Comparison of ENCODE assay signal across 26 cellular contexts in the genomic region with DNA sequence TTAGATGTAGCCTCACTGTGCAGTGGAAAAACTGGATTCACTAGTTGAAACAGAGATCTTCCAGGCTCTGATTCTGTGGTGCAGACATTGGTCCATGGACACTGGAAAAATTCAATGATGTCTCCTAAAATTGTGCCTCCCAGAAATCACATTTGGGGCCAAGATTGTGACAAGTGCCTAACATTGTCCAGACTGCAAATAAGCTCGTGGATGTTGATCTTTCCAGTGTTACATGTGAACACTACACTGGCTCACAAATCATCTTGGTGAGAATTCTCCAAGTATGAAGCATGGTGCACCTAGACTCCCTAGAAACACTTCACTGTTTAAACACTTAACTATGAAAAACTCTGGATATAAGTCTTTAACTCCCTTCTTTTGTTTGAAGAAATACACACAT.
"Had no signal": no experiment of that assay in that cellular context is flagged by ENCODE, and none has a peak within 500 bp of the region (broad histone marks: within the 10 kb centered on the region; RNA-seq: fewer than 3 reads in every experiment).

No MANE protein-coding gene starts in this region.

- H3K4me1 ChIP-seq: suprapubic skin, testis, thyroid gland, tibial artery, tibial nerve, transverse colon, upper lobe of left lung, upper lobe of right lung, uterus, vagina had no signal

- ATAC-seq: stimulated activated effector memory CD8-positive, alpha-beta T cell treated with anti-CD3 and anti-CD28 coated beads, Interleukin-12 subunit alpha, Interleukin-12 subunit beta, amount 100 ng/mL, for 72 hours; stimulated activated memory B cell treated with anti-CD40 and anti-IgM and Interleukin-4, amounts not matched to agents 10 μg/mL and 1 μg/mL and 100 μg/mL, for 72 hours; stimulated activated naive B cell treated with anti-CD40 and anti-IgM and Interleukin-4, amounts not matched to agents 10 μg/mL and 1 μg/mL and 100 μg/mL, for 72 hours; stimulated activated naive CD8-positive, alpha-beta T cell treated with anti-CD3 and anti-CD28 coated beads, Interleukin-15, amount 100 ng/mL, for 72 hours; stimulated activated naive CD8-positive, alpha-beta T cell treated with anti-CD3 and anti-CD28 coated beads, Interleukin-15, Interleukin-2, amounts not matched to agents 100 U/mL and 50 U/mL, for 24 hours; upper lobe of right lung had no signal

- H3K27ac ChIP-seq: stomach, suprapubic skin, testis, thoracic aorta, thyroid gland, tibial artery, tibial nerve, transverse colon, upper lobe of left lung, upper lobe of right lung, uterus, vagina had no signal

- H3K36me3 ChIP-seq: stomach, suprapubic skin, thoracic aorta, thyroid gland, tibial artery, tibial nerve, transverse colon, upper lobe of left lung, upper lobe of right lung, uterus, vagina had no signal

- H3K4me3 ChIP-seq: stomach, suprapubic skin, testis, thoracic aorta, thyroid gland, tibial artery, tibial nerve, transverse colon, upper lobe of left lung, upper lobe of right lung, uterus, vagina had no signal

- H3K9me3 ChIP-seq: suprapubic skin, testis, thoracic aorta, thyroid gland, tibial artery, tibial nerve, transverse colon, upper lobe of right lung, uterus, vagina had no signal

- DNase-seq: stimulated activated CD4-positive, alpha-beta T cell treated with anti-CD3 and anti-CD28 coated beads, Interleukin-2, amount 100 ng/mL, for 48 hours; stimulated activated CD4-positive, alpha-beta T cell treated with anti-CD3 and anti-CD28 coated beads, Interleukin-4, amount 100 ng/mL, for 1 hour; stimulated activated CD4-positive, alpha-beta T cell treated with anti-CD3 and anti-CD28 coated beads, Interleukin-4, amount 100 ng/mL, for 24 hours; stimulated activated CD4-positive, alpha-beta T cell treated with anti-CD3 and anti-CD28 coated beads, Interleukin-4, amount 100 ng/mL, for 4 hours; stimulated activated CD8-positive, alpha-beta memory T cell treated with anti-CD3 and anti-CD28 coated beads, Interleukin-4, amount 100 ng/mL, for 48 hours; stimulated activated naive B cell treated with anti-CD40 and anti-IgM and Interleukin-4, amounts not matched to agents 10 μg/mL and 1 μg/mL and 100 μg/mL, for 72 hours; stimulated activated naive CD4-positive, alpha-beta T cell; stimulated activated naive CD4-positive, alpha-beta T cell treated with Interleukin-2 at 50 U/mL for 16 hours; stimulated activated naive CD8-positive, alpha-beta T cell treated with anti-CD3 and anti-CD28 coated beads, Interleukin-15, amount 100 ng/mL, for 72 hours; stimulated activated naive CD8-positive, alpha-beta T cell treated with anti-CD3 and anti-CD28 coated beads, Interleukin-15, Interleukin-2, amounts not matched to agents 100 U/mL and 50 U/mL, for 24 hours; stomach; substantia nigra; testis; thyroid gland; tibial artery; transverse colon; trophoblast cell; upper lobe of left lung; upper lobe of right lung; uterus had no signal
